In genomic region chr13:68714292-68714691, GRCh38 we compare ENCODE assay signal across 23 cellular contexts.
"Had no signal": no experiment of that assay in that cellular context is flagged by ENCODE, and none has a peak within 500 bp of the region (broad histone marks: within the 10 kb centered on the region; RNA-seq: fewer than 3 reads in every experiment).

No MANE protein-coding gene starts in this region.

- H3K9me3 ChIP-seq: body of pancreas, right lobe of liver, stomach, transverse colon had no signal

- H3K9me3 Mint-ChIP-seq: nephron had no signal

- H3K27me3 ChIP-seq: body of pancreas, foreskin keratinocyte, right lobe of liver, stomach, suprapubic skin, transverse colon had no signal

- H3K4me1 Mint-ChIP-seq: nephron; stimulated activated effector memory CD8-positive, alpha-beta T cell treated with anti-CD3 and anti-CD28 coated beads, Interleukin-12 subunit alpha, Interleukin-12 subunit beta, amount 100 ng/mL, for 72 hours had no signal

- H3K36me3 ChIP-seq: right lobe of liver, stomach, suprapubic skin, transverse colon, WERI-Rb-1 had no signal

- DNase-seq: activated CD4-positive, alpha-beta T cell treated with anti-CD3 and anti-CD28 coated beads for 1 hour; activated CD4-positive, alpha-beta T cell treated with anti-CD3 and anti-CD28 coated beads, Interleukin-2, amount 50 U/mL, for 48 hours; activated effector memory CD4-positive, alpha-beta T cell treated with Interleukin-2 at 50 U/mL for 16 hours; activated naive CD4-positive, alpha-beta T cell treated with anti-CD3 and anti-CD28 coated beads for 36 hours; activated T-cell treated with anti-CD3 and anti-CD28 coated beads, Interleukin-2, amount 50 U/mL, for 72 hours; amygdala; body of pancreas; dermis blood vessel endothelial cell; effector CD8-positive, alpha-beta T cell; foreskin keratinocyte; left ventricle myocardium superior; mammary epithelial cell; occipital lobe; posterior cingulate gyrus; right lobe of liver; stimulated activated CD4-positive, alpha-beta T cell treated with anti-CD3 and anti-CD28 coated beads, Interleukin-2, amount 100 ng/mL, for 24 hours; stomach; transverse colon; WERI-Rb-1 had no signal

- H3K27ac Mint-ChIP-seq: activated naive CD4-positive, alpha-beta T cell treated with anti-CD3 and anti-CD28 coated beads for 36 hours; activated T-cell treated with anti-CD3 and anti-CD28 coated beads, Interleukin-2, amount 50 U/mL, for 72 hours; nephron; stimulated activated effector memory CD8-positive, alpha-beta T cell treated with anti-CD3 and anti-CD28 coated beads, Interleukin-12 subunit alpha, Interleukin-12 subunit beta, amount 100 ng/mL, for 72 hours had no signal

- H3K4me1 ChIP-seq: body of pancreas, foreskin keratinocyte, right lobe of liver, stomach, suprapubic skin, transverse colon had no signal

- ATAC-seq: activated T-cell treated with anti-CD3 and anti-CD28 coated beads, Interleukin-2, amount 50 U/mL, for 72 hours; body of pancreas; foreskin keratinocyte; left ventricle myocardium superior; right lobe of liver; stimulated activated effector memory CD8-positive, alpha-beta T cell treated with anti-CD3 and anti-CD28 coated beads, Interleukin-12 subunit alpha, Interleukin-12 subunit beta, amount 100 ng/mL, for 72 hours had no signal

- H3K36me3 Mint-ChIP-seq: stimulated activated effector memory CD8-positive, alpha-beta T cell treated with anti-CD3 and anti-CD28 coated beads, Interleukin-12 subunit alpha, Interleukin-12 subunit beta, amount 100 ng/mL, for 72 hours had no signal

- H3K27ac ChIP-seq: body of pancreas, foreskin keratinocyte, right lobe of liver, skin epidermis, stomach, suprapubic skin, transverse colon, WERI-Rb-1 had no signal

- H3K4me3 Mint-ChIP-seq: activated naive CD4-positive, alpha-beta T cell treated with anti-CD3 and anti-CD28 coated beads for 36 hours; activated T-cell treated with anti-CD3 and anti-CD28 coated beads, Interleukin-2, amount 50 U/mL, for 72 hours; nephron; stimulated activated effector memory CD8-positive, alpha-beta T cell treated with anti-CD3 and anti-CD28 coated beads, Interleukin-12 subunit alpha, Interleukin-12 subunit beta, amount 100 ng/mL, for 72 hours had no signal

- H3K4me3 ChIP-seq: body of pancreas, right lobe of liver, skin epidermis, stomach, suprapubic skin, transverse colon had no signal
